ENCODE assay signal across 18 cellular contexts in the genomic region with DNA sequence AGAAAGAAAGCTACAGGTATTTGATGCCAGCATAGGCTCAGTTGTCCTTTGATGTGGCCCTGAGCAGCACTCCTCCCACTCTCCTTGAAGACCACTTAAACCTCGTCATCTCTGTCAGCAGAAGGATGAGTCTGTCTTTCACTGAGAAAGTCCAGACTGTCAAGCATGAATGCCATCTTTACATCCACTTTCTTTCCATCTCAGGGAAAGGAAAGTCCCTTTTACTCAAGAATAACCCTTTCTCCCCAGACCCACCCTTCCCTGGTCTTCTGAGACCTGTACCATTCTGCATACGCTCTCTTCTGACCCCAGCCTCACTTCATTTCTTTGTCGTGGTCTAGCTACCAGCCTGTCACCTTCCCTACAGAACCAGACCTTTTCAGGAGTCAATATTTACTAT.
"Had no signal": no experiment of that assay in that cellular context is flagged by ENCODE, and none has a peak within 500 bp of the region (broad histone marks: within the 10 kb centered on the region; RNA-seq: fewer than 3 reads in every experiment).

No MANE protein-coding gene starts in this region.

- H3K36me3 ChIP-seq: heart left ventricle, right lobe of liver had no signal

- DNase-seq: effector CD4-positive, alpha-beta T cell; endodermal cell; heart left ventricle; hippocampal formation; left colon; left ventricle myocardium superior; mesendoderm; naive B cell; nephron progenitor cell; psoas muscle; retina; right lobe of liver; stimulated activated CD4-positive, alpha-beta T cell treated with anti-CD3 and anti-CD28 coated beads, Interleukin-4, amount 100 ng/mL, for 1 hour; stimulated activated CD8-positive, alpha-beta memory T cell treated with anti-CD3 and anti-CD28 coated beads, Interleukin-4, amount 100 ng/mL, for 48 hours; stimulated activated naive B cell treated with anti-CD40 and anti-IgM and Interleukin-4, amounts not matched to agents 10 μg/mL and 1 μg/mL and 100 μg/mL, for 72 hours; trophoblast cell had no signal

- ATAC-seq: heart left ventricle; left colon; left ventricle myocardium superior; psoas muscle; right lobe of liver; stimulated activated naive B cell treated with anti-CD40 and anti-IgM and Interleukin-4, amounts not matched to agents 10 μg/mL and 1 μg/mL and 100 μg/mL, for 72 hours had no signal

- H3K9me3 Mint-ChIP-seq: endodermal cell; naive B cell; nephron progenitor cell; stimulated activated naive B cell treated with anti-CD40 and anti-IgM and Interleukin-4, amounts not matched to agents 10 μg/mL and 1 μg/mL and 100 μg/mL, for 72 hours had no signal

- H3K4me3 ChIP-seq: coronary artery, heart left ventricle, psoas muscle, right lobe of liver had no signal

- H3K4me3 Mint-ChIP-seq: endodermal cell; nephron progenitor cell; stimulated activated naive B cell treated with anti-CD40 and anti-IgM and Interleukin-4, amounts not matched to agents 10 μg/mL and 1 μg/mL and 100 μg/mL, for 72 hours had no signal

- H3K27ac ChIP-seq: coronary artery, heart left ventricle, parathyroid adenoma, psoas muscle, right lobe of liver had no signal

- H3K36me3 Mint-ChIP-seq: naive B cell; stimulated activated naive B cell treated with anti-CD40 and anti-IgM and Interleukin-4, amounts not matched to agents 10 μg/mL and 1 μg/mL and 100 μg/mL, for 72 hours had no signal

- H3K9me3 ChIP-seq: heart left ventricle, psoas muscle, right lobe of liver had no signal

- H3K27ac Mint-ChIP-seq: endodermal cell; nephron progenitor cell; stimulated activated naive B cell treated with anti-CD40 and anti-IgM and Interleukin-4, amounts not matched to agents 10 μg/mL and 1 μg/mL and 100 μg/mL, for 72 hours had no signal
